ENCODE assay signal across 8 cellular contexts in the genomic region with DNA sequence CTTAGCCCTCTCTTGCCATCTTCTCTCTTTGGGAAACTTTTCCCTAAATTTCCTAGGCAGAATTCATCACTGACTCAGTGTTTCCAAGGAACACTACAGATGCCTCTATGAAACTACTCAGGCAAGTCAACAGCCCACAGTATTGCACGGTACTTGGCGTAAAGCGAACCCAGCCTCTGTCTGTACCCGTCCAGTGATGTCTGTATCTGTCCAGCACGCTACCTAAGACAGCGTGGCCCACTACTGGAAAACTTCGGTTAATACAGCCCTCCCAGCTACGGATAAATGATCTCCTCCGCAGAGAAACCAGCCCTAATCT. TPM values are rescaled to one million over a fixed set of nuclear protein-coding genes. Genes with fewer than 3 reads are reported as not detected.
A peak's percentile ranks its signal among the peaks of the same experiment; 100 is the strongest.
DNase-seq lines count a peak whose midpoint lies in the region; ATAC-seq and TF ChIP-seq lines count a peak whose summit lies in the region.

No MANE protein-coding gene starts in this region.

- DNase-seq in SJSA1 (ENCODE audit: low read depth in 1 of 2, low spot score in 2 of 2) (no peak), esophagus muscularis mucosa (ENCODE audit: extremely low spot score) (no peak), neuronal stem cell (ENCODE audit: low spot score) (no peak), ACHN (no peak), NCI-H2029 treated with DMSO at 0.1 percent for 48 hours (lab: John Stamatoyannopoulos, UW) (no peak)
- no peak for DNase-seq in NK-92 treated with Interleukin-12 subunit alpha and Interleukin-12 subunit beta, amount 100 ng/mL, for 24 hours (lab: John Stamatoyannopoulos, UW)

- H3K27me3 ChIP-seq in SJSA1 (replicated peaks) = no peaks in the 10 kb centered on the region
- peaks cover 0 to 7% (median 2%) of the 10 kb centered on the region in 4 donors for H3K27me3 ChIP-seq in esophagus muscularis mucosa
- H3K27me3 ChIP-seq in neuronal stem cell (ENCODE audit: control insufficient read depth in 3 of 3, insufficient read depth in 3 of 3, low read depth in 1 of 3, low read length in 3 of 3) = no peaks in the 10 kb centered on the region

- peak overlapping the region; percentile 87 for H2AFZ ChIP-seq in neuronal stem cell (ENCODE audit: low read length)

- H3K79me1 ChIP-seq in neuronal stem cell (ENCODE audit: low read depth, low read length) = no peaks in the 10 kb centered on the region

- ATAC-seq in GM18867 (IDR thresholded peaks at IDR 0.05; ENCODE audit: unreplicated experiment) = peak; percentile 26
- ATAC-seq in HG02884 (IDR thresholded peaks at IDR 0.05; ENCODE audit: unreplicated experiment) = peak; percentile 11

- H3K4ac ChIP-seq in neuronal stem cell (ENCODE audit: low read length) = no peak overlapping the region

- H3K14ac ChIP-seq in neuronal stem cell (ENCODE audit: low read length) = no peak overlapping the region

- H3K23ac ChIP-seq in neuronal stem cell (ENCODE audit: low read depth, low read length, poor library complexity) = no peak overlapping the region

- peak overlapping the region; percentile 92 for H3K18ac ChIP-seq in neuronal stem cell (ENCODE audit: low read length)

- H4K8ac ChIP-seq in neuronal stem cell (ENCODE audit: low read depth, low read length) = no peak overlapping the region

- peak overlapping the region; percentile 93 for H3K9ac ChIP-seq in neuronal stem cell (ENCODE audit: low read depth, low read length, poor library complexity)

- H3K27ac ChIP-seq in SJSA1 (peak overlapping the region; percentile 50), esophagus muscularis mucosa (replicated peaks in 1 of 4) (peak overlapping the region; percentile 79 to 89 (median 82)), neuronal stem cell (replicated peaks; ENCODE audit: low read length) (peak overlapping the region; percentile 19)

- WGBS in esophagus muscularis mucosa = 3% methylated on average over 9 of the region's 9 CpGs
- WGBS in neuronal stem cell (ENCODE audit: extremely low coverage in 2 of 2, insufficient read length in 2 of 2, insufficient replicate concordance in 1 of 2), 2 donors = no CpG with 5 or more reads among the region's 9 CpGs

- no peaks in the 10 kb centered on the region for H3K9me3 ChIP-seq in SJSA1 (replicated peaks)
- no peaks in the 10 kb centered on the region for H3K9me3 ChIP-seq in esophagus muscularis mucosa
- H3K9me3 ChIP-seq in neuronal stem cell (replicated peaks in 1 of 2; ENCODE audit: control insufficient read depth in 2 of 2, insufficient read depth in 1 of 2, low read depth in 1 of 2, low read length in 2 of 2) = no peaks in the 10 kb centered on the region

- peaks cover 12% of the 10 kb centered on the region for H3K36me3 ChIP-seq in SJSA1
- peaks cover 0 to 17% (median 13%) of the 10 kb centered on the region in 4 donors for H3K36me3 ChIP-seq in esophagus muscularis mucosa
- peaks cover 0 to 15% of the 10 kb centered on the region in 2 donors for H3K36me3 ChIP-seq in neuronal stem cell (replicated peaks in 1 of 2; ENCODE audit: control insufficient read depth in 2 of 2, insufficient read depth in 2 of 2, low read length in 2 of 2)

- H2AK5ac ChIP-seq in neuronal stem cell (ENCODE audit: low read depth, low read length) = peak overlapping the region; percentile 23

- intact Hi-C loops in esophagus muscularis mucosa (cut with DNase I) = no loop called here

- TF ChIP-seq CTCF in esophagus muscularis mucosa (IDR thresholded peaks at IDR 0.05) = no peak

- in situ Hi-C loops in ACHN (cut with HindIII; ENCODE audit: low pct_ligation_motif_present, low pct_unique_long_range_greater_than_20kb, low sequenced_read_pairs) = no loop called here

- peak overlapping the region; percentile 72 for H3K4me2 ChIP-seq in neuronal stem cell (ENCODE audit: insufficient read depth, low read length, poor library complexity, severe bottlenecking)

- H2BK120ac ChIP-seq in neuronal stem cell (ENCODE audit: low read depth, low read length) = no peak overlapping the region

- TF ChIP-seq POLR2A in esophagus muscularis mucosa (IDR thresholded peaks at IDR 0.05; ENCODE audit: low read depth) = no peak

- no peak overlapping the region for H2BK12ac ChIP-seq in neuronal stem cell (ENCODE audit: low read length)

- TF ChIP-seq EP300 in esophagus muscularis mucosa (IDR thresholded peaks at IDR 0.05) = no peak

- H4K91ac ChIP-seq in neuronal stem cell (ENCODE audit: low read depth, low read length, poor library complexity) = no peak overlapping the region

- H2BK5ac ChIP-seq in neuronal stem cell (ENCODE audit: low read length) = no peak overlapping the region

- H2BK15ac ChIP-seq in neuronal stem cell (ENCODE audit: low read length) = no peak overlapping the region

- H3K4me3 ChIP-seq in SJSA1 = peak overlapping the region; percentile 68
- peak overlapping the region; percentile 77 to 95 (median 78) for H3K4me3 ChIP-seq in esophagus muscularis mucosa
- H3K4me3 ChIP-seq in neuronal stem cell (ENCODE audit: low read length in 2 of 2) = peak overlapping the region; percentile 85 to 94

- H3K4me1 ChIP-seq in SJSA1 (replicated peaks) = peaks cover 20% of the 10 kb centered on the region
- peaks cover 15 to 25% (median 20%) of the 10 kb centered on the region in 4 donors for H3K4me1 ChIP-seq in esophagus muscularis mucosa
- H3K4me1 ChIP-seq in neuronal stem cell (ENCODE audit: control insufficient read depth in 2 of 2, insufficient read depth in 1 of 2, low read depth in 1 of 2, low read length in 2 of 2) = peaks cover 0 to 2% of the 10 kb centered on the region in 2 donors

RNA-seq across cellular contexts. Expression of a gene that starts 0.5 kb away (rescaled TPM):
- 103 and 171 TPM in 2 replicates for total RNA-seq in SJSA1 (2014; rRNA removed; shearing (Covaris generic))
- 10 to 100 TPM; 34.7 to 52.7 (median 42.7) TPM for total RNA-seq in esophagus muscularis mucosa
- 34.0 TPM for polyA plus RNA-seq in neuronal stem cell (2013, experiment 1 of 2)
- polyA plus RNA-seq in neuronal stem cell (2013, experiment 2 of 2) = 34.5 TPM

RNA-seq across cellular contexts. Expression of a gene that starts 34.6 kb away (rescaled TPM):
- total RNA-seq in SJSA1 (2014; rRNA removed; shearing (Covaris generic)) = 0.09 and 0.16 TPM in 2 replicates
- total RNA-seq in esophagus muscularis mucosa = 10 to 100 TPM; 11.8 to 23.5 (median 15.8) TPM
- polyA plus RNA-seq in neuronal stem cell (2013, experiment 1 of 2) = 0.08 TPM
- polyA plus RNA-seq in neuronal stem cell (2013, experiment 2 of 2) = 0.06 TPM

RNA-seq across cellular contexts. Expression of a gene that starts 41.2 kb away (rescaled TPM):
- total RNA-seq in SJSA1 (2014; rRNA removed; shearing (Covaris generic)) = not detected in 2 replicates
- total RNA-seq in esophagus muscularis mucosa = not detected
- 1,930 TPM for polyA plus RNA-seq in neuronal stem cell (2013, experiment 1 of 2)
- polyA plus RNA-seq in neuronal stem cell (2013, experiment 2 of 2) = 1,905 TPM

Comparison
In these comparisons a context has a peak if more than half of its experiments do, and no peak if none do; other contexts are left out.
1. H3K27ac ChIP-seq: peak in every context shown above with its lines; median percentile 82 in esophagus muscularis mucosa; 50 in SJSA1; 19 in neuronal stem cell.
2. RNA of a gene that starts 34.6 kb away (total RNA-seq): 11.8 to 23.5 TPM in esophagus muscularis mucosa; 0.09 to 0.16 TPM in SJSA1; every median in the first group is over 10 times any median in the second.
3. Peak in every context shown above with its lines, with median percentiles within 50 percentile points of each other: H3K4me3 ChIP-seq.